ENCODE assay signal across 8 cellular contexts in the genomic region with DNA sequence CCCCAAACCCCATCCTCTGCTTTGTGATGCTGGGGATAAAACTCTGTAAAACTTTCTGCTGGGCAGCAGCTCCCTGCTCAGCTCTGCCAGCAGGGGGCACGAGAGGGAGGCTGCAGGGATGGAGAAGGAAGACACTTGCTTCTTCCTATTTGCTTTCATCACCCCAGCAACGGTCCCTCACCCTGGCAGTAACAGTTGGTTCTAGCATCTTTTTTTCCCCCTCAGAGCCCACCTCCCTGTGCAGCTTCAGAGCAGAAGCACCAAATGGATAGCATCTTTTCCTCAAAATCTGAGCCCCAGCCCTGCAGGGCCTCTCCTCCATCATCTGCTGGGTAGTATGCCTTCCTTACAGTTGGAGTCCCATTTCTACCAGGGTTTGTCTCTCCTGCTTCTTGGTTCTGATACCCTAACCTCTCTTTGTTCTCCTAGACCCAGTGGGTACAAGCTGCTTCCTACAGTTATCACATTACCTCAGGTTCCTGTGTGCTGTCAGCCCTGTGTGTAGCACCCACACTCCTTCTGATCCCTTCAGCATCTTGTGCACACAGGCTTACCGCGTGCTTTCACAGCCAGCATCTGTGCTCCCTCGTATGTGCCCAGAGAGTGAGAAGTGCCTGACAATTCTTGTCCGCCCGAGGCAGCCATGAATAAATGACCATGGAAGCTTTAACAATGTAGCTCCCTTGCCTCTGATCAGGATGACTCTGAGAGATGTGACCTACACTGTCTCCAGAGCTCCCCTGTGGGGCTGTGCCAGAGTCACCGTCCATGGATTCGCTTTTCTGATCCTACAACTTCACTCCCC. TPM values are rescaled to one million over a fixed set of nuclear protein-coding genes. Genes with fewer than 3 reads are reported as not detected.
DNase-seq lines count a peak whose midpoint lies in the region; ATAC-seq and TF ChIP-seq lines count a peak whose summit lies in the region.

No MANE protein-coding gene starts in this region.

- intact Hi-C loops in PC-9 (cut with micrococcal nuclease; ENCODE audit: unreplicated experiment), result loop anchor here (1.0 to 10.0 kb wide), 4 partner anchors 132 to 645 kb away; no protein-coding TSS in a partner anchor

- H3K4me1 Mint-ChIP-seq in activated T-cell treated with anti-CD3 and anti-CD28 coated beads, Interleukin-2, amount 50 U/mL, for 24 hours (ENCODE audit: low read depth), result peaks cover 14% of the 10 kb centered on the region
- peaks cover 20% of the 10 kb centered on the region for H3K4me1 Mint-ChIP-seq in stimulated activated naive CD8-positive, alpha-beta T cell treated with anti-CD3 and anti-CD28 coated beads, Interleukin-15, amount 100 ng/mL, for 72 hours

- no peaks in the 10 kb centered on the region for H3K9me3 Mint-ChIP-seq in activated T-cell treated with anti-CD3 and anti-CD28 coated beads, Interleukin-2, amount 50 U/mL, for 24 hours
- no peaks in the 10 kb centered on the region for H3K9me3 Mint-ChIP-seq in stimulated activated naive CD8-positive, alpha-beta T cell treated with anti-CD3 and anti-CD28 coated beads, Interleukin-15, amount 100 ng/mL, for 72 hours

- 0 out of 2 replicates have a peak, but pooled peaks cover 10% of the 10 kb centered on the region for H3K36me3 ChIP-seq in PC-9 (ENCODE audit: low read depth)
- no peaks in the 10 kb centered on the region for H3K36me3 ChIP-seq in neural cell (ENCODE audit: insufficient read depth, low read length)

- CTCF ChIA-PET in PC-9 (lab: Charles Lee), result interaction anchor here (0.6 to 4.2 kb wide), 5 partner anchors 13 to 192 kb away, joined by 3 to 50 read pairs (median 6); no protein-coding TSS in a partner anchor

- peak; percentile 44 for ATAC-seq in GM18520 (IDR thresholded peaks at IDR 0.05; ENCODE audit: unreplicated experiment)
- ATAC-seq in esophagus mucosa, result peak; percentile 82
- ATAC-seq in stimulated activated naive CD8-positive, alpha-beta T cell treated with anti-CD3 and anti-CD28 coated beads, Interleukin-15, amount 100 ng/mL, for 72 hours, result peak; percentile 89

- H4K20me1 ChIP-seq in PC-9 (ENCODE audit: insufficient read depth), result no peaks in the 10 kb centered on the region
- no peaks in the 10 kb centered on the region for H4K20me1 ChIP-seq in neural cell (ENCODE audit: insufficient read depth)

- H3K4me2 ChIP-seq in PC-9 (no peak overlapping the region), neural cell (ENCODE audit: low read length) (no peak overlapping the region)

- no peak overlapping the region for H3K27ac ChIP-seq in PC-9
- no peak overlapping the region for H3K27ac ChIP-seq in neural cell (ENCODE audit: low read length)

- no peaks in the 10 kb centered on the region for H3K9me2 ChIP-seq in PC-9 (ENCODE audit: insufficient read depth)
- no peaks in the 10 kb centered on the region for H3K9me2 ChIP-seq in neural cell (ENCODE audit: insufficient read depth, low read length)

- H3K9ac ChIP-seq in neural cell (ENCODE audit: low read length), result no peak overlapping the region

- H3K27ac Mint-ChIP-seq in activated T-cell treated with anti-CD3 and anti-CD28 coated beads, Interleukin-2, amount 50 U/mL, for 24 hours, result no peak overlapping the region
- peak overlapping the region in 1 of 2 donors; percentile 7 for H3K27ac Mint-ChIP-seq in stimulated activated naive CD8-positive, alpha-beta T cell treated with anti-CD3 and anti-CD28 coated beads, Interleukin-15, amount 100 ng/mL, for 72 hours

- TF ChIP-seq CTCF in PC-9 (conservative IDR thresholded peaks at IDR 0.05) (peak; percentile 94), neural cell (IDR thresholded peaks at IDR 0.05; ENCODE audit: poor library complexity, severe bottlenecking) (peak; percentile 71)

- H3F3A ChIP-seq in PC-9 (ENCODE audit: insufficient read depth, low read depth), result peaks cover 7% of the 10 kb centered on the region
- H3F3A ChIP-seq in neural cell (ENCODE audit: insufficient read depth, low read length, poor library complexity, severe bottlenecking), result no peaks in the 10 kb centered on the region

- no peak overlapping the region for H3K4me3 Mint-ChIP-seq in activated T-cell treated with anti-CD3 and anti-CD28 coated beads, Interleukin-2, amount 50 U/mL, for 24 hours
- no peak overlapping the region for H3K4me3 Mint-ChIP-seq in stimulated activated naive CD8-positive, alpha-beta T cell treated with anti-CD3 and anti-CD28 coated beads, Interleukin-15, amount 100 ng/mL, for 72 hours

- peak; percentile 82 for DNase-seq in AG08396 (ENCODE audit: low spot score)
- peak; percentile 60 for DNase-seq in HPDE6-E6E7 (ENCODE audit: extremely low spot score)
- peak in 1 of 2 experiments; percentile 70 for DNase-seq in PC-9
- peak; percentile 87 for DNase-seq in activated T-cell treated with anti-CD3 and anti-CD28 coated beads, Interleukin-2, amount 50 U/mL, for 24 hours
- DNase-seq in stimulated activated naive CD8-positive, alpha-beta T cell treated with anti-CD3 and anti-CD28 coated beads, Interleukin-15, amount 100 ng/mL, for 72 hours, result peak; percentile 70 to 76

- H3K27me3 ChIP-seq in PC-9 (ENCODE audit: insufficient read depth, low read depth) (no peaks in the 10 kb centered on the region), neural cell (ENCODE audit: insufficient read depth, low read depth, low read length) (no peaks in the 10 kb centered on the region)

- H3K4me3 ChIP-seq in PC-9 (no peak overlapping the region), neural cell (ENCODE audit: low read length) (no peak overlapping the region)

- H3K36me3 Mint-ChIP-seq in activated T-cell treated with anti-CD3 and anti-CD28 coated beads, Interleukin-2, amount 50 U/mL, for 24 hours (ENCODE audit: low read depth), result peaks cover 52% of the 10 kb centered on the region

- no peak for TF ChIP-seq EP300 in neural cell (conservative IDR thresholded peaks at IDR 0.05; ENCODE audit: poor library complexity, severe bottlenecking)

- H3K9me3 ChIP-seq in PC-9 (ENCODE audit: insufficient read depth, low read depth), result no peaks in the 10 kb centered on the region
- no peaks in the 10 kb centered on the region for H3K9me3 ChIP-seq in neural cell (ENCODE audit: low read length)

- BruUV-seq in PC-9 (replicated peaks; lab: Mats Ljungman, UMichigan), result no TSS peak

- H2AFZ ChIP-seq in PC-9 (no peak overlapping the region), neural cell (ENCODE audit: low read depth, low read length) (no peak overlapping the region)

- no peaks in the 10 kb centered on the region for H3K27me3 Mint-ChIP-seq in activated T-cell treated with anti-CD3 and anti-CD28 coated beads, Interleukin-2, amount 50 U/mL, for 24 hours
- no peaks in the 10 kb centered on the region for H3K27me3 Mint-ChIP-seq in stimulated activated naive CD8-positive, alpha-beta T cell treated with anti-CD3 and anti-CD28 coated beads, Interleukin-15, amount 100 ng/mL, for 72 hours

- TF ChIP-seq RAD21 in neural cell (conservative IDR thresholded peaks at IDR 0.05), result peak; percentile 60

- H3K4me1 ChIP-seq in PC-9 (replicated peaks; ENCODE audit: insufficient read depth), result no peaks in the 10 kb centered on the region

- POLR2A ChIA-PET in PC-9 (lab: Charles Lee; ENCODE audit: unreplicated experiment), result no interaction called here

- H3K79me2 ChIP-seq in PC-9 (ENCODE audit: low read depth) (no peaks in the 10 kb centered on the region), neural cell (replicated peaks; ENCODE audit: insufficient read depth, low read length) (no peaks in the 10 kb centered on the region)

TF ChIP-seq in neural cell, 6 proteins besides CTCF, POLR2A, EP300 and RAD21:
- TF ChIP-seq SMC3 (conservative IDR thresholded peaks at IDR 0.05; ENCODE audit: poor library complexity) (peak; percentile 71), POLR2AphosphoS5 (IDR thresholded peaks at IDR 0.05) (no peak)

RNA-seq across cellular contexts. Expression of gene CKAP2L, which starts 14.5 kb away (rescaled TPM):
- total RNA-seq in PC-9 (2021) (17.7 and 28.7 TPM in 2 replicates), esophagus mucosa (14.0 TPM)
- 0.78 and 1.5 TPM in 2 replicates for polyA plus RNA-seq in neural cell
- 0.81 and 1.2 TPM in 2 replicates for polyA minus RNA-seq in neural cell

RNA-seq across cellular contexts. Expression of gene NT5DC4, which starts 29.1 kb away (rescaled TPM):
- total RNA-seq in PC-9 (2021), result 6.1 and 6.5 TPM in 2 replicates
- total RNA-seq in esophagus mucosa, result not detected
- polyA plus RNA-seq in neural cell, result not detected in 2 replicates
- not detected in 2 replicates for polyA minus RNA-seq in neural cell

RNA-seq across cellular contexts. Expression of gene IL1A, which starts 34.3 kb away (rescaled TPM):
- total RNA-seq in PC-9 (2021), result 0.55 TPM in 2 replicates
- total RNA-seq in esophagus mucosa, result 9.4 TPM
- polyA plus RNA-seq in neural cell, result 0.14 TPM in 1 of 2 replicates, not detected in the other
- not detected in 2 replicates for polyA minus RNA-seq in neural cell
